ENCODE assay signal across 25 cellular contexts in the genomic region with DNA sequence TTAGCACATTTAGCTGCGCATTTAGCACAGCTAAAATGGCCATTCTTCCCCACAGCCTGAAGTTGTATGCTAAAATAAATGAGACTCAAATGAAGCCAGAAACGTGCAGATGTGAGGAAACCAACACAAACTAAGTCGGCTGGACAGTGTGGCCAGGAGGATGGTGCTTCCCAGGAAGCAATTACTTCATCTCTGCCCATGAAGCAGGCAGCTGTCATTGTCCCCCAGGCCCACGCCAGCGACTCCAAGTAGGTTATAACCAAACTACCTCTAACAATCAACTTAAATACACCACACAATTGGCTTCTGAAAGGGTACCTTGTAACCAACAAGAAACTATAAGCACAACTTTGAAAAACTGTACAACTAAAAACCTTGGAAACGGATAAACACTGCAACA. TPM values are rescaled to one million over a fixed set of nuclear protein-coding genes. Genes with fewer than 3 reads are reported as not detected.
A peak's percentile ranks its signal among the peaks of the same experiment; 100 is the strongest.
DNase-seq lines count a peak whose midpoint lies in the region; ATAC-seq and TF ChIP-seq lines count a peak whose summit lies in the region.
"Had no signal": no experiment of that assay in that cellular context is flagged by ENCODE, and none has a peak within 500 bp of the region (broad histone marks: within the 10 kb centered on the region; RNA-seq: fewer than 3 reads in every experiment).

No MANE protein-coding gene starts in this region.

- H3K27ac ChIP-seq in neural progenitor cell, result no peak overlapping the region
- H3K27ac ChIP-seq: Peyer's patch, uterus had no signal

- H3K4me1 ChIP-seq in neural progenitor cell, result peaks cover 43% of the 10 kb centered on the region

- POLR2A ChIA-PET in WTC11 (lab: Charles Lee), result no interaction called here

- H3K4me3 Mint-ChIP-seq in HFFc6 (peak overlapping the region; percentile 46), WTC11 (no peak overlapping the region), neural progenitor cell (peak overlapping the region; percentile 33)
- H3K4me3 Mint-ChIP-seq: activated CD4-positive, alpha-beta memory T cell treated with anti-CD3 and anti-CD28 coated beads, Interleukin-2, amount 10 ng/mL, durations not matched to agents 7 days and 5 days; activated naive CD4-positive, alpha-beta T cell treated with anti-CD3 and anti-CD28 coated beads, Interleukin-2, amount 50 U/mL, for 24 hours; CD4-positive, CD25-positive, alpha-beta regulatory T cell; dendritic cell treated with granulocyte-macrophage colony-stimulating factor and Interleukin-4, amounts not matched to agents 40 ng/mL and 50 ng/mL, for 4 days had no signal

- no peaks in the 10 kb centered on the region for H3F3A ChIP-seq in neural progenitor cell (ENCODE audit: low read depth)

- DNase-seq in HFFc6 (no peak), WTC11 (ENCODE audit: low spot score) (no peak), fibroblast of the aortic adventitia (ENCODE audit: low read depth) (peak; percentile 41), neural progenitor cell (ENCODE audit: low spot score) (no peak), 8988T (no peak), cardiac septum (ENCODE audit: low spot score) (no peak)
- DNase-seq: activated CD4-positive, alpha-beta memory T cell treated with anti-CD3 and anti-CD28 coated beads, Interleukin-2, amount 10 ng/mL, durations not matched to agents 7 days and 5 days; amygdala; caudate nucleus; CD4-positive, CD25-positive, alpha-beta regulatory T cell; NCI-H1092 treated with DMSO at 0.1 percent for 48 hours; NCI-H2029; NCI-H524 treated with DMSO at 0.1 percent for 48 hours; Peyer's patch; stimulated activated naive CD4-positive, alpha-beta T cell; T-helper 1 cell; uterus had no signal

- no peak for TF ChIP-seq CTCF in HFFc6 (IDR thresholded peaks at IDR 0.05)
- no peak for TF ChIP-seq CTCF in WTC11 (IDR thresholded peaks at IDR 0.05)
- no peak for TF ChIP-seq CTCF in fibroblast of the aortic adventitia (IDR thresholded peaks at IDR 0.05; ENCODE audit: insufficient read depth, low read length)
- no peak for TF ChIP-seq CTCF in neural progenitor cell (IDR thresholded peaks at IDR 0.05)

- H3K4me1 Mint-ChIP-seq in HFFc6 (ENCODE audit: low read depth), result peaks cover 89% of the 10 kb centered on the region
- H3K4me1 Mint-ChIP-seq in WTC11, result peaks cover 75% of the 10 kb centered on the region
- H3K4me1 Mint-ChIP-seq in neural progenitor cell, result peaks cover 59% of the 10 kb centered on the region

- H3K9ac ChIP-seq in neural progenitor cell, result no peak overlapping the region

- peaks cover 54% of the 10 kb centered on the region for H3K36me3 Mint-ChIP-seq in HFFc6 (ENCODE audit: low read depth)
- H3K36me3 Mint-ChIP-seq in WTC11, result no peaks in the 10 kb centered on the region
- H3K36me3 Mint-ChIP-seq in neural progenitor cell, result peaks cover 1% of the 10 kb centered on the region
- H3K36me3 Mint-ChIP-seq: activated naive CD4-positive, alpha-beta T cell treated with anti-CD3 and anti-CD28 coated beads, Interleukin-2, amount 50 U/mL, for 24 hours; CD4-positive, CD25-positive, alpha-beta regulatory T cell had no signal

- H3K4me3 ChIP-seq in fibroblast of the aortic adventitia (ENCODE audit: low read depth, low read length) (no peak overlapping the region), neural progenitor cell (no peak overlapping the region)
- H3K4me3 ChIP-seq: GM12878, Peyer's patch, uterus had no signal

- H3K9me3 Mint-ChIP-seq in HFFc6 (no peaks in the 10 kb centered on the region), WTC11 (no peaks in the 10 kb centered on the region), neural progenitor cell (no peaks in the 10 kb centered on the region)
- H3K9me3 Mint-ChIP-seq: activated CD4-positive, alpha-beta memory T cell treated with anti-CD3 and anti-CD28 coated beads, Interleukin-2, amount 10 ng/mL, durations not matched to agents 7 days and 5 days; activated naive CD4-positive, alpha-beta T cell treated with anti-CD3 and anti-CD28 coated beads, Interleukin-2, amount 50 U/mL, for 24 hours; activated T-helper 2 cell treated with anti-CD3 and anti-CD28 coated beads, Interferon-gamma antibody, Interleukin-2, Interleukin-4, amounts not matched to agents 10 μg/mL and 5 μg/mL and 100 μg/mL, durations not matched to agents 14 hours and 24 hours and 36 hours; dendritic cell treated with granulocyte-macrophage colony-stimulating factor and Interleukin-4, amounts not matched to agents 40 ng/mL and 50 ng/mL, for 4 days had no signal

- CTCF ChIA-PET in WTC11 (lab: Charles Lee), result interaction anchor here (1.0 kb wide), 1 partner anchor 96 kb away, joined by 3 read pairs; no protein-coding TSS in a partner anchor

- no peaks in the 10 kb centered on the region for H3K36me3 ChIP-seq in neural progenitor cell
- H3K36me3 ChIP-seq: Peyer's patch, uterus had no signal

- no peaks in the 10 kb centered on the region for H3K27me3 ChIP-seq in neural progenitor cell
- H3K27me3 ChIP-seq: Peyer's patch, uterus had no signal

- H2AFZ ChIP-seq in neural progenitor cell (replicated peaks), result no peak overlapping the region

- no peaks in the 10 kb centered on the region for H3K9me3 ChIP-seq in neural progenitor cell (ENCODE audit: low read depth)
- H3K9me3 ChIP-seq: Peyer's patch, uterus had no signal

- intact Hi-C loops in cardiac septum (cut with DNase I), result no loop called here

- H3K4me2 ChIP-seq in neural progenitor cell, result no peak overlapping the region

- H4K20me1 ChIP-seq in neural progenitor cell (ENCODE audit: low read depth), result peaks cover 20% of the 10 kb centered on the region

- ATAC-seq in WTC11, result no peak
- no peak for ATAC-seq in HG03442 (IDR thresholded peaks at IDR 0.05; ENCODE audit: unreplicated experiment)
- no peak for ATAC-seq in GM18870 (IDR thresholded peaks at IDR 0.05; ENCODE audit: unreplicated experiment)
- ATAC-seq: activated CD4-positive, CD25-positive, alpha-beta regulatory T cell treated with anti-CD3 and anti-CD28 coated beads, Interleukin-2, amount 50 U/mL, for 24 hours; GM12878; sciatic nerve had no signal

- peak overlapping the region; percentile 91 for H3K27ac Mint-ChIP-seq in HFFc6
- H3K27ac Mint-ChIP-seq in WTC11, result peak overlapping the region; percentile 64
- H3K27ac Mint-ChIP-seq in neural progenitor cell, result peak overlapping the region; percentile 58
- H3K27ac Mint-ChIP-seq: activated CD4-positive, alpha-beta memory T cell treated with anti-CD3 and anti-CD28 coated beads, Interleukin-2, amount 10 ng/mL, durations not matched to agents 7 days and 5 days; activated naive CD4-positive, alpha-beta T cell treated with anti-CD3 and anti-CD28 coated beads, Interleukin-2, amount 50 U/mL, for 24 hours; activated T-helper 2 cell treated with anti-CD3 and anti-CD28 coated beads, Interferon-gamma antibody, Interleukin-2, Interleukin-4, amounts not matched to agents 10 μg/mL and 5 μg/mL and 100 μg/mL, durations not matched to agents 14 hours and 24 hours and 36 hours; dendritic cell treated with granulocyte-macrophage colony-stimulating factor and Interleukin-4, amounts not matched to agents 40 ng/mL and 50 ng/mL, for 4 days had no signal

- peaks cover under 1% of the 10 kb centered on the region for H3K79me2 ChIP-seq in neural progenitor cell (ENCODE audit: low read depth)

- H3K27me3 Mint-ChIP-seq in HFFc6 (ENCODE audit: insufficient read depth) (peaks cover 1% of the 10 kb centered on the region), WTC11 (ENCODE audit: low read depth) (no peaks in the 10 kb centered on the region; the same call in 1 of the 2 replicates), neural progenitor cell (ENCODE audit: insufficient read depth, low read depth) (peaks cover 2% of the 10 kb centered on the region)
- H3K27me3 Mint-ChIP-seq: activated CD4-positive, alpha-beta memory T cell treated with anti-CD3 and anti-CD28 coated beads, Interleukin-2, amount 10 ng/mL, durations not matched to agents 7 days and 5 days; activated naive CD4-positive, alpha-beta T cell treated with anti-CD3 and anti-CD28 coated beads, Interleukin-2, amount 50 U/mL, for 24 hours; CD4-positive, CD25-positive, alpha-beta regulatory T cell had no signal

TF ChIP-seq in WTC11, 78 proteins besides CTCF, POLR2A, EP300 and RAD21 (continues in another document):
- TF ChIP-seq ZNF396 (CRISPR knock-in tag; IDR thresholded peaks at IDR 0.05; ENCODE audit: borderline replicate concordance) (no peak), ATF1 (CRISPR knock-in tag; IDR thresholded peaks at IDR 0.05) (no peak), USF2 (CRISPR knock-in tag; IDR thresholded peaks at IDR 0.05) (no peak), ZNF671 (CRISPR knock-in tag; IDR thresholded peaks at IDR 0.05) (no peak), PRRX2 (CRISPR knock-in tag; IDR thresholded peaks at IDR 0.05) (no peak)
- TF ChIP-seq, protein P1, sequence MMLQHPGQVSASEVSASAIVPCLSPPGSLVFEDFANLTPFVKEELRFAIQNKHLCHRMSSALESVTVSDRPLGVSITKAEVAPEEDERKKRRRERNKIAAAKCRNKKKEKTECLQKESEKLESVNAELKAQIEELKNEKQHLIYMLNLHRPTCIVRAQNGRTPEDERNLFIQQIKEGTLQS (CRISPR knock-in tag; conservative IDR thresholded peaks at IDR 0.05), result no peak
- TF ChIP-seq, protein P2, sequence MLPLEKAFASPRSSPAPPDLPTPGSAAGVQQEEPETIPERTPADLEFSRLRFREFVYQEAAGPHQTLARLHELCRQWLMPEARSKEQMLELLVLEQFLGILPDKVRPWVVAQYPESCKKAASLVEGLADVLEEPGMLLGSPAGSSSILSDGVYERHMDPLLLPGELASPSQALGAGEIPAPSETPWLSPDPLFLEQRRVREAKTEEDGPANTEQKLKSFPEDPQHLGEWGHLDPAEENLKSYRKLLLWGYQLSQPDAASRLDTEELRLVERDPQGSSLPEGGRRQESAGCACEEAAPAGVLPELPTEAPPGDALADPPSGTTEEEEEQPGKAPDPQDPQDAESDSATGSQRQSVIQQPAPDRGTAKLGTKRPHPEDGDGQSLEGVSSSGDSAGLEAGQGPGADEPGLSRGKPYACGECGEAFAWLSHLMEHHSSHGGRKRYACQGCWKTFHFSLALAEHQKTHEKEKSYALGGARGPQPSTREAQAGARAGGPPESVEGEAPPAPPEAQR (CRISPR knock-in tag; IDR thresholded peaks at IDR 0.05), result no peak

RNA-seq across cellular contexts. Expression of gene AFAP1, which starts 39.3 kb away (rescaled TPM):
- total RNA-seq in HFFc6 (2021; fragmentation: NEBNext Ultra II Directional; extraction: Animal tissue kit (Norgen Biotek cat#: 25700)), result 100 to 1,000 TPM in 5 of 6 experiments, 10 to 100 TPM in 1; 99.7 to 116 (median 107) TPM
- total RNA-seq in WTC11 (2021), result 17.6 to 23.6 TPM (median 18.0 TPM) in 3 replicates
- total RNA-seq in fibroblast of the aortic adventitia (ENCODE audit: low replicate concordance), result 66.0 and 83.9 TPM in 2 replicates
- total RNA-seq in neural progenitor cell (ENCODE audit: low replicate concordance), result 6.7 and 8.2 TPM in 2 replicates
- 8.7 TPM for total RNA-seq in cardiac septum
